In the genomic region with DNA sequence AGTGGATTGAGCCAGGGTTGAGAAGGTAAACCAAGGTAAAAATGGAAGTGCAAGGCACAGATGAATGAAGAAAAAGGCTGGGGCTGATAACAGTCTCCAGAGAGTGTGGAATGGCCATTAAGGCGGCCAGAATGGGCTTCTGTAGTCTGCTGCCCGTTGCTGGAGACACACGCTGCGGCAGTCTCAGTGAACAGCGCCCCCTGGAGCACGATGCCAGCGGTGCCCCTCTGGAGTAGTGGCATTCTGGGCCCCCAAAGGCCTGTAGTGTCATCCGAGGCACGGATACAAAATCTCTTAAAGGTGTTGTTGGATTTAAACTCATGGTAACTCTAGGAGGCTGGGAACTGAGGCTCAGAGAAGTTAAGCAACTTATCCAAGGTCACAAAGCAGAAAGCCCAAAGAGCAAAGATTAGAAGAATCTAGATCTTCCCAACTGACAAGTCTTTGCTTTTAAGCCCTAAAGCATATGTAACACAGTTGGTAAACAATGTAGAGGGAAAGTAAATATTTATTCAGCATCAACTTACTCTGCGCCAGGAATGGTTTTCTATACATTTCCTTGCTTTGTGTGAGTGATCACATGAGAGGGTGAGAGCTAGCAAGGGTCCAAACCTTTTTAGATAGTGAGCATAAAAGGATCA, we compare ENCODE assay signal across 7 cellular contexts. TPM values are rescaled to one million over a fixed set of nuclear protein-coding genes. Genes with fewer than 3 reads are reported as not detected.
DNase-seq lines count a peak whose midpoint lies in the region; ATAC-seq and TF ChIP-seq lines count a peak whose summit lies in the region.

No MANE protein-coding gene starts in this region.

- POLR2A ChIA-PET in activated CD4-positive, alpha-beta memory T cell treated with anti-CD3 and anti-CD28 coated beads, Interleukin-2, amount 10 ng/mL, durations not matched to agents 7 days and 5 days (lab: Charles Lee) = no interaction called here

- H3K36me3 ChIP-seq in neutrophil = no peaks in the 10 kb centered on the region

- ATAC-seq in GM18498 (IDR thresholded peaks at IDR 0.05; ENCODE audit: unreplicated experiment) (peak; percentile 88), HG02588 (IDR thresholded peaks at IDR 0.05; ENCODE audit: unreplicated experiment) (peak; percentile 86)

- H3K27ac Mint-ChIP-seq in activated CD4-positive, alpha-beta memory T cell treated with anti-CD3 and anti-CD28 coated beads, Interleukin-2, amount 10 ng/mL, durations not matched to agents 7 days and 5 days = no peak overlapping the region
- H3K27ac Mint-ChIP-seq in endothelial cell (ENCODE audit: unreplicated experiment) = no peak overlapping the region

- no peak overlapping the region for H3K4me3 Mint-ChIP-seq in activated CD4-positive, alpha-beta memory T cell treated with anti-CD3 and anti-CD28 coated beads, Interleukin-2, amount 10 ng/mL, durations not matched to agents 7 days and 5 days
- H3K4me3 Mint-ChIP-seq in endothelial cell (ENCODE audit: unreplicated experiment) = no peak overlapping the region

- H3K27ac ChIP-seq in neutrophil = no peak overlapping the region

- no peaks in the 10 kb centered on the region for H3K9me3 Mint-ChIP-seq in activated CD4-positive, alpha-beta memory T cell treated with anti-CD3 and anti-CD28 coated beads, Interleukin-2, amount 10 ng/mL, durations not matched to agents 7 days and 5 days
- H3K9me3 Mint-ChIP-seq in endothelial cell (ENCODE audit: unreplicated experiment) = no peaks in the 10 kb centered on the region

- H3K4me1 Mint-ChIP-seq in activated CD4-positive, alpha-beta memory T cell treated with anti-CD3 and anti-CD28 coated beads, Interleukin-2, amount 10 ng/mL, durations not matched to agents 7 days and 5 days = peaks cover 28% of the 10 kb centered on the region
- peaks cover 17% of the 10 kb centered on the region for H3K4me1 Mint-ChIP-seq in endothelial cell (ENCODE audit: unreplicated experiment)

- TF ChIP-seq CTCF in endothelial cell (IDR thresholded peaks at IDR 0.05; ENCODE audit: unreplicated experiment) (peak; percentile 96), neutrophil (IDR thresholded peaks at IDR 0.05) (peak; percentile 56)

- H3K4me1 ChIP-seq in neutrophil (ENCODE audit: control insufficient read depth in 1 of 2, insufficient read depth in 1 of 2, low read depth in 1 of 2, low read length in 1 of 2) = no peaks in the 10 kb centered on the region

- peaks cover 5% of the 10 kb centered on the region for H3K27me3 ChIP-seq in neutrophil

- DNase-seq in NCI-H1092 (lab: John Stamatoyannopoulos, UW) = peak; percentile 23
- DNase-seq in activated CD4-positive, alpha-beta memory T cell treated with anti-CD3 and anti-CD28 coated beads, Interleukin-2, amount 10 ng/mL, durations not matched to agents 7 days and 5 days = peak; percentile 69
- peak; percentile 89 for DNase-seq in endothelial cell (ENCODE audit: low spot score)
- DNase-seq in HuH-7.5 (ENCODE audit: low spot score) = no peak

- H3K9me3 ChIP-seq in neutrophil = no peaks in the 10 kb centered on the region

- CTCF ChIA-PET in activated CD4-positive, alpha-beta memory T cell treated with anti-CD3 and anti-CD28 coated beads, Interleukin-2, amount 10 ng/mL, durations not matched to agents 7 days and 5 days (lab: Charles Lee) = interaction anchor here (0.7 to 6.7 kb wide), 16 partner anchors 10 to 960 kb away, joined by 3 to 51 read pairs (median 4); no protein-coding TSS in a partner anchor

- H3K36me3 Mint-ChIP-seq in activated CD4-positive, alpha-beta memory T cell treated with anti-CD3 and anti-CD28 coated beads, Interleukin-2, amount 10 ng/mL, durations not matched to agents 7 days and 5 days (ENCODE audit: low read depth) = peaks cover 3% of the 10 kb centered on the region
- H3K36me3 Mint-ChIP-seq in endothelial cell (ENCODE audit: low read depth, unreplicated experiment) = no peaks in the 10 kb centered on the region

- no peak overlapping the region for H3K4me3 ChIP-seq in neutrophil (ENCODE audit: low read depth in 1 of 2, low read length in 1 of 2)

- H3K27me3 Mint-ChIP-seq in activated CD4-positive, alpha-beta memory T cell treated with anti-CD3 and anti-CD28 coated beads, Interleukin-2, amount 10 ng/mL, durations not matched to agents 7 days and 5 days = no peaks in the 10 kb centered on the region
- no peaks in the 10 kb centered on the region for H3K27me3 Mint-ChIP-seq in endothelial cell (ENCODE audit: unreplicated experiment)

RNA-seq across cellular contexts. Expression of gene KCNJ1, which starts 18.2 kb away (rescaled TPM):
- total RNA-seq in activated CD4-positive, alpha-beta memory T cell treated with anti-CD3 and anti-CD28 coated beads, Interleukin-2, amount 10 ng/mL, durations not matched to agents 7 days and 5 days = not detected
- not detected for total RNA-seq in endothelial cell (ENCODE audit: unreplicated experiment)

RNA-seq across cellular contexts. Expression of gene KCNJ5, which starts 42.2 kb away (rescaled TPM):
- not detected for total RNA-seq in activated CD4-positive, alpha-beta memory T cell treated with anti-CD3 and anti-CD28 coated beads, Interleukin-2, amount 10 ng/mL, durations not matched to agents 7 days and 5 days
- total RNA-seq in endothelial cell (ENCODE audit: unreplicated experiment) = 0.05 TPM
